In the genomic region with DNA sequence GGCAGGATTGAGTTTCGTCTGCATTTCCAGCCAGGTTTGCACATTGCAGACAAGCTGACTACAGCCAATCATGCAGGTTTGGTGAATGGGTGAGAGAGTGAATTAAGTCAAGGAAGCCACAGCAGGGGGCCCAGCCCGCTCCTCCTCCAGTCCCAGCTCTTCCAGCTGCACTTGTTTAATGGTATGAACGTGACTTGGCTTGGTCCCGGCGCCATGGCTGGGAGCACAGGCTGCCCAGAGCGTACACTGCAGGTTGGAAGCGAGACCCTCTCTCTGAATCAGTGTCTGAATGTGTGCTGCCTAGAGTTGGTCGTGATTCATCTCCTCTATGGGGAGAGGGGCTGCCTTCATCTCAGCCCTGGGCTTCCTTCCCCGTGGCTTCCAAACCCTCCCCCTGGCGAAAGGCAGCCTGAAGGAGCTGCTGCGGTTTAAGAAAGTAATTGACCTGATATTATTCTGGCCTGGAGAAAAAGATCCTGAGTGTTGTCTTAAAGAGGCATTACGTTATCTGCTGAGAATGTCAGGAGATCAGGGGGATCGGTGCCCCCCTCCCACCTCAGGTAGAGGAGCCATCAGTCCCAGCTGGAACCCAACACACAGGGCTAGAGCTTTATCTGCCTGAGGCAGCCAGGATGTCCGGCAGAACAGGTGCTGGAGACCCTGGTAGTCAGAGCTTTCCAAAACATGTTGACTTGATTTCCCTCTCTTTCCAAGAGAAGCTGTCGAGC, we compare ENCODE assay signal across 1 cellular context.
TF ChIP-seq lines count a peak whose summit lies in the region.

No MANE protein-coding gene starts in this region.

TF ChIP-seq in GM23338, 12 proteins besides CTCF, POLR2A, EP300 and RAD21 (continued from another document):
- no peak for TF ChIP-seq REST (IDR thresholded peaks at IDR 0.05; ENCODE audit: unreplicated experiment)
- no peak for TF ChIP-seq EZH2 (IDR thresholded peaks at IDR 0.05; ENCODE audit: low read depth, unreplicated experiment)
- TF ChIP-seq STAT1 (IDR thresholded peaks at IDR 0.05; ENCODE audit: unreplicated experiment) = no peak
TF ChIP-seq in GM23338: peak in this region for 0.
